In genomic region chr9:89153618-89154017, GRCh38 we compare ENCODE assay signal across 11 cellular contexts. TPM values are rescaled to one million over a fixed set of nuclear protein-coding genes. Genes with fewer than 3 reads are reported as not detected.
DNase-seq lines count a peak whose midpoint lies in the region; ATAC-seq, FAIRE-seq and TF ChIP-seq lines count a peak whose summit lies in the region.
"Had no signal": no experiment of that assay in that cellular context is flagged by ENCODE, and none has a peak within 500 bp of the region (broad histone marks: within the 10 kb centered on the region; RNA-seq: fewer than 3 reads in every experiment).

No MANE protein-coding gene starts in this region.

- no peak for ATAC-seq in GM18498 (IDR thresholded peaks at IDR 0.05; ENCODE audit: unreplicated experiment)

- TF ChIP-seq CTCF in fibroblast of mammary gland (conservative IDR thresholded peaks at IDR 0.05; ENCODE audit: control insufficient read depth, insufficient read depth, low read depth, low read length), result no peak
- TF ChIP-seq CTCF in ovary (IDR thresholded peaks at IDR 0.05), result no peak

- no peak for TF ChIP-seq POLR2A in ovary (IDR thresholded peaks at IDR 0.05)

- intact Hi-C loops in ovary (cut with DNase I), result no loop called here

- H3K27ac ChIP-seq in small intestine (ENCODE audit: low read depth in 1 of 2, low read length in 1 of 2) (no peak overlapping the region), ovary (no peak overlapping the region)
- H3K27ac ChIP-seq: thyroid gland had no signal

- no peak for FAIRE-seq in small intestine (lab: Jason Lieb, UNC)

- 60 to 69% (median 67%) methylated on average over 9 of the region's 9 CpGs for WGBS in small intestine, 3 donors
- 60 to 70% (median 61%) methylated on average over 9 of the region's 9 CpGs for WGBS in ovary, 3 donors

- no peak for TF ChIP-seq EP300 in ovary (IDR thresholded peaks at IDR 0.05)

- DNase-seq in NOMO-1 treated with DMSO at 0.1 percent for 48 hours (lab: John Stamatoyannopoulos, UW; ENCODE audit: unreplicated experiment) (peak; percentile 45), NOMO-1 treated with dmso at 0.1 percent for 144 hours (lab: John Stamatoyannopoulos, UW; ENCODE audit: unreplicated experiment) (no peak), SK-MEL-5 (ENCODE audit: low read depth, low spot score) (peak; percentile 40), fibroblast of mammary gland (ENCODE audit: low read depth) (peak; percentile 94), small intestine (no peak), ovary (no peak)
- peak in 2 of 3 experiments; percentile 5 to 28 for DNase-seq in stimulated activated CD4-positive, alpha-beta T cell treated with anti-CD3 and anti-CD28 coated beads, TNF-alpha, amount 100 ng/mL, for 24 hours (ENCODE audit: low read depth in 3 of 3)
- DNase-seq: 8988T, NCI-H2029 treated with DMSO at 0.1 percent for 48 hours, thyroid gland had no signal

- H3K36me3 ChIP-seq in small intestine (ENCODE audit: control insufficient read depth in 2 of 2, insufficient read depth in 2 of 2, low read length in 2 of 2) (no peaks in the 10 kb centered on the region), ovary (no peaks in the 10 kb centered on the region)
- H3K36me3 ChIP-seq: thyroid gland had no signal

- no peaks in the 10 kb centered on the region for H3K27me3 ChIP-seq in small intestine (ENCODE audit: control insufficient read depth in 2 of 2, insufficient read depth in 2 of 2, low read length in 2 of 2)
- no peaks in the 10 kb centered on the region for H3K27me3 ChIP-seq in ovary
- H3K27me3 ChIP-seq: thyroid gland had no signal

- no peaks in the 10 kb centered on the region for H3K9me3 ChIP-seq in small intestine (ENCODE audit: control insufficient read depth, low read depth)
- H3K9me3 ChIP-seq in ovary, result no peaks in the 10 kb centered on the region
- H3K9me3 ChIP-seq: thyroid gland had no signal

- H3K4me1 ChIP-seq in small intestine (ENCODE audit: control insufficient read depth in 2 of 2, insufficient read depth in 1 of 2, low read depth in 1 of 2, low read length in 1 of 2) (no peaks in the 10 kb centered on the region), ovary (ENCODE audit: insufficient read depth) (no peaks in the 10 kb centered on the region)
- H3K4me1 ChIP-seq: thyroid gland had no signal

- H3K4me3 ChIP-seq in fibroblast of mammary gland (ENCODE audit: control insufficient read depth, low read depth, low read length) (no peak overlapping the region), small intestine (ENCODE audit: low read depth in 1 of 2, low read length in 2 of 2) (no peak overlapping the region), ovary (no peak overlapping the region)
- H3K4me3 ChIP-seq: thyroid gland had no signal

- in situ Hi-C loops in SK-MEL-5 (cut with HindIII; ENCODE audit: low pct_unique_long_range_greater_than_20kb, low sequenced_read_pairs), result no loop called here

RNA-seq across cellular contexts. Expression of gene SHC3, which starts 25.0 kb away (rescaled TPM):
- total RNA-seq in SK-MEL-5 (2014; rRNA removed; shearing (Covaris generic)), result 0.03 TPM in 1 of 2 replicates, not detected in the other
- polyA plus RNA-seq in SK-MEL-5 (2015; cell fraction: cytosol; rRNA removed), result not detected in 2 replicates
- polyA plus RNA-seq in SK-MEL-5 (2015; cell fraction: nucleus; rRNA removed), result not detected in 2 replicates
- polyA plus RNA-seq in small intestine (under 1 TPM in 2 of 3 donors, not detected in 1; 0.27 to 0.57 TPM), ovary (under 1 TPM; 0.05 to 1.00 TPM)
- 1 to 10 TPM in 1 of 7 donors, under 1 TPM in 6; 0.12 to 1.0 (median 0.46) TPM for total RNA-seq in ovary

Comparison
In these comparisons a context has a peak if more than half of its experiments do, and no peak if none do; other contexts are left out.
1. DNase-seq: peak in NOMO-1 treated with DMSO at 0.1 percent for 48 hours (single experiment), SK-MEL-5 (single experiment), fibroblast of mammary gland (single experiment) and stimulated activated CD4-positive, alpha-beta T cell treated with anti-CD3 and anti-CD28 coated beads, TNF-alpha, amount 100 ng/mL, for 24 hours (2 of 3); none in NOMO-1 treated with dmso at 0.1 percent for 144 hours (single experiment), small intestine (single experiment) and ovary (0 of 5).